In the genomic region with DNA sequence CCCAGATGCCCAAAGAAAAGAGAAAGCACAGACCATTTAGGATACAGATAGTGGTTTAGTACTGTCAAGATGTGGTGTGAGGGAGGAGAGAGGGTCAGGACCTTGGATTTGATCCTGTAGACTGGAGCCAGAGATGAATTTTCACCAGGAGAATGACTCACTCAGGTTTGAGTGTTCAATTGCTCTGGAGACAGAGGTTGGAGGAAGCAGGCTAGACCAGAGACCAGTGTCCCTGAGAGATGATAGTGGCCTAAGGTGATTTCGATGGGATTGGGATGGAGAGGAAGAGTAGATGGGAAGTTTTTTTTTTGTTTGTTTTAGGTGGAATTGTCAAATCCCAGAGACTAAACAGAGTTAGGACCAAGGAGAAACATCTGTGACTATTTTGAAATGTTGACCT, we compare ENCODE assay signal across 9 cellular contexts. TPM values are rescaled to one million over a fixed set of nuclear protein-coding genes. Genes with fewer than 3 reads are reported as not detected.
DNase-seq lines count a peak whose midpoint lies in the region; ATAC-seq and TF ChIP-seq lines count a peak whose summit lies in the region.
"Had no signal": no experiment of that assay in that cellular context is flagged by ENCODE, and none has a peak within 500 bp of the region (broad histone marks: within the 10 kb centered on the region; RNA-seq: fewer than 3 reads in every experiment).

No MANE protein-coding gene starts in this region.

- no peaks in the 10 kb centered on the region for H3K27me3 Mint-ChIP-seq in activated T-cell treated with anti-CD3 and anti-CD28 coated beads, Interleukin-2, amount 50 U/mL, for 4 hours (ENCODE audit: low read depth)
- H3K27me3 Mint-ChIP-seq in WTC11 (ENCODE audit: low read depth) = peaks cover 7% of the 10 kb centered on the region
- peaks cover 11% of the 10 kb centered on the region for H3K27me3 Mint-ChIP-seq in glutamatergic neuron (ENCODE audit: unreplicated experiment)

- peak overlapping the region; percentile 79 for H3K27ac ChIP-seq in suprapubic skin

- CTCF ChIA-PET in WTC11 (lab: Charles Lee) = no interaction called here

- TF ChIP-seq CTCF in WTC11 (IDR thresholded peaks at IDR 0.05) = no peak
- TF ChIP-seq CTCF in glutamatergic neuron (IDR thresholded peaks at IDR 0.05; ENCODE audit: partially characterized antibody, unreplicated experiment) = no peak
- TF ChIP-seq CTCF in suprapubic skin (IDR thresholded peaks at IDR 0.05) = no peak

- peak overlapping the region; percentile 83 for H3K4me3 ChIP-seq in suprapubic skin

- no peaks in the 10 kb centered on the region for H3K9me3 ChIP-seq in suprapubic skin

- no peaks in the 10 kb centered on the region for H3K9me3 Mint-ChIP-seq in activated T-cell treated with anti-CD3 and anti-CD28 coated beads, Interleukin-2, amount 50 U/mL, for 4 hours
- H3K9me3 Mint-ChIP-seq in WTC11 = no peaks in the 10 kb centered on the region
- H3K9me3 Mint-ChIP-seq in glutamatergic neuron (ENCODE audit: unreplicated experiment) = peaks cover 9% of the 10 kb centered on the region

- POLR2A ChIA-PET in WTC11 (lab: Charles Lee) = no interaction called here

- peaks cover 5% of the 10 kb centered on the region for H3K36me3 ChIP-seq in suprapubic skin

- WGBS in suprapubic skin = 88% methylated on average over 1 of the region's 1 CpG

- no peak for ATAC-seq in activated T-cell treated with anti-CD3 and anti-CD28 coated beads, Interleukin-2, amount 50 U/mL, for 4 hours
- no peak for ATAC-seq in WTC11
- no peak for ATAC-seq in HG03025 (IDR thresholded peaks at IDR 0.05; ENCODE audit: low FRiP score, unreplicated experiment)

- no peak for DNase-seq in activated T-cell treated with anti-CD3 and anti-CD28 coated beads, Interleukin-2, amount 50 U/mL, for 4 hours
- no peak for DNase-seq in activated T-cell treated with anti-CD3 and anti-CD28 coated beads, Interleukin-2, amount 50 U/mL, for 48 hours
- DNase-seq in WTC11 (ENCODE audit: low spot score) = no peak
- DNase-seq in glutamatergic neuron = no peak
- DNase-seq in suprapubic skin (ENCODE audit: low spot score in 2 of 2) = peak in 1 of 2 donors; percentile 42
- no peak for DNase-seq in cortex of kidney (lab: John Stamatoyannopoulos, UW)
- no peak for DNase-seq in NCI-H187 (lab: John Stamatoyannopoulos, UW)
- DNase-seq: T-helper 9 cell had no signal

- H3K4me1 Mint-ChIP-seq in activated T-cell treated with anti-CD3 and anti-CD28 coated beads, Interleukin-2, amount 50 U/mL, for 4 hours (ENCODE audit: low read depth) = peaks cover 61% of the 10 kb centered on the region
- peaks cover 52% of the 10 kb centered on the region for H3K4me1 Mint-ChIP-seq in WTC11
- H3K4me1 Mint-ChIP-seq in glutamatergic neuron (ENCODE audit: low read depth, unreplicated experiment) = peaks cover 38% of the 10 kb centered on the region

- H3K4me3 Mint-ChIP-seq in activated T-cell treated with anti-CD3 and anti-CD28 coated beads, Interleukin-2, amount 50 U/mL, for 4 hours = peak overlapping the region; percentile 97
- peak overlapping the region; percentile 84; the same call in 1 of the 2 replicates for H3K4me3 Mint-ChIP-seq in WTC11
- peak overlapping the region; percentile 94 for H3K4me3 Mint-ChIP-seq in glutamatergic neuron (ENCODE audit: unreplicated experiment)

- H3K27me3 ChIP-seq in suprapubic skin = no peaks in the 10 kb centered on the region

- H3K27ac Mint-ChIP-seq in WTC11 = peak overlapping the region; percentile 0; the same call in 1 of the 2 replicates
- H3K27ac Mint-ChIP-seq in glutamatergic neuron (ENCODE audit: unreplicated experiment) = peak overlapping the region; percentile 96

- no peak for TF ChIP-seq POLR2A in suprapubic skin (IDR thresholded peaks at IDR 0.05)

- H3K4me1 ChIP-seq in suprapubic skin = peaks cover 70% of the 10 kb centered on the region

- no peak for TF ChIP-seq EP300 in suprapubic skin (IDR thresholded peaks at IDR 0.05)

- H3K36me3 Mint-ChIP-seq in activated T-cell treated with anti-CD3 and anti-CD28 coated beads, Interleukin-2, amount 50 U/mL, for 4 hours (ENCODE audit: insufficient read depth) = peaks cover 18% of the 10 kb centered on the region
- H3K36me3 Mint-ChIP-seq in WTC11 (peaks cover 11% of the 10 kb centered on the region; the same call in 1 of the 2 replicates), glutamatergic neuron (ENCODE audit: unreplicated experiment) (peaks cover 5% of the 10 kb centered on the region)

TF ChIP-seq in WTC11, 78 proteins besides CTCF, POLR2A, EP300 and RAD21:
- TF ChIP-seq NFE2L1 (CRISPR knock-in tag; IDR thresholded peaks at IDR 0.05) (no peak), ZNF396 (CRISPR knock-in tag; IDR thresholded peaks at IDR 0.05; ENCODE audit: borderline replicate concordance) (no peak), GRHL2 (CRISPR knock-in tag; IDR thresholded peaks at IDR 0.05; ENCODE audit: insufficient replicate concordance, severe bottlenecking) (no peak), E2F1 (CRISPR knock-in tag; IDR thresholded peaks at IDR 0.05) (no peak), MYBL2 (CRISPR knock-in tag; IDR thresholded peaks at IDR 0.05) (no peak), ETV6 (CRISPR knock-in tag; IDR thresholded peaks at IDR 0.05) (no peak), OVOL2 (CRISPR knock-in tag; IDR thresholded peaks at IDR 0.05; ENCODE audit: borderline replicate concordance) (no peak), ZNF416 (CRISPR knock-in tag; IDR thresholded peaks at IDR 0.05) (no peak)
- TF ChIP-seq, protein P1, sequence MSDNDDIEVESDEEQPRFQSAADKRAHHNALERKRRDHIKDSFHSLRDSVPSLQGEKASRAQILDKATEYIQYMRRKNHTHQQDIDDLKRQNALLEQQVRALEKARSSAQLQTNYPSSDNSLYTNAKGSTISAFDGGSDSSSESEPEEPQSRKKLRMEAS (CRISPR knock-in tag; IDR thresholded peaks at IDR 0.05) = no peak
- TF ChIP-seq, protein P2, sequence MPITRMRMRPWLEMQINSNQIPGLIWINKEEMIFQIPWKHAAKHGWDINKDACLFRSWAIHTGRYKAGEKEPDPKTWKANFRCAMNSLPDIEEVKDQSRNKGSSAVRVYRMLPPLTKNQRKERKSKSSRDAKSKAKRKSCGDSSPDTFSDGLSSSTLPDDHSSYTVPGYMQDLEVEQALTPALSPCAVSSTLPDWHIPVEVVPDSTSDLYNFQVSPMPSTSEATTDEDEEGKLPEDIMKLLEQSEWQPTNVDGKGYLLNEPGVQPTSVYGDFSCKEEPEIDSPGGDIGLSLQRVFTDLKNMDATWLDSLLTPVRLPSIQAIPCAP (CRISPR knock-in tag; IDR thresholded peaks at IDR 0.05) = no peak

RNA-seq across cellular contexts. Expression of gene CEBPG, which starts 2.3 kb away (rescaled TPM):
- total RNA-seq in activated T-cell treated with anti-CD3 and anti-CD28 coated beads, Interleukin-2, amount 50 U/mL, for 4 hours = 10 to 100 TPM; 28.8 to 32.2 (median 28.8) TPM
- total RNA-seq in WTC11 (2021) (28.9 to 33.1 TPM (median 30.4 TPM) in 3 replicates), glutamatergic neuron (ENCODE audit: unreplicated experiment) (75.1 TPM), suprapubic skin (10 to 100 TPM; 37.7 to 63.0 (median 45.2) TPM)
